ENCODE assay signal across 8 cellular contexts in the genomic region with DNA sequence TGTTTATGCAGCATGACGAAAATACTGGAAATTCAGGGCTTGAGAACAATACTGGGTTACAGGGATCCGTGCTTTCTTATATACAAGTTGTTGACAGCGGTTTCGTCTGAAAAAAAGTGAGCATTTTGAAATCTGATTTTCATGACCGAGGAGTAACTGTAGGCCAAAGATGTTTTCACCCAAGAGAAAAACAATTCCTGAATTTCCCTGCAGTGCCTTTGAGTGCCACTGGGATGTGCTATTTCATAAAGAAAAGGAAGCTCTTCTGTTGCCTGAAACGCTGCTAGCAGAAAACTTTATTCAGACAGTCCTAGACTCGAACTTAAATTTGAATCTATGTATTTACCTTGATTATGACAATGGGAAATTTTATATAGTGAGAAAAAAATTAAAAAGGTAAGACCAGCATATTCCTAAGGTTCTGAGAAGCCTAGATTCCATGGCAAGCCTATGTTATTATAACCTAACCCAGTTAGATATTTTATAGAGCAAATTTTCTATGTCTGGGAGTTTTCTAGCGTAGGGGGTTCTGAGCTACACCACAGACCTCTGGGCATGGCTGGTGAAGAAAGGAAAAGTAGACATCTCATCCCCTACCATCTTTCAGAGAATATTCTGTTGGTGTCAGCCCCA. TPM values are rescaled to one million over a fixed set of nuclear protein-coding genes. Genes with fewer than 3 reads are reported as not detected.
A peak's percentile ranks its signal among the peaks of the same experiment; 100 is the strongest.
DNase-seq lines count a peak whose midpoint lies in the region; ATAC-seq and TF ChIP-seq lines count a peak whose summit lies in the region.

No MANE protein-coding gene starts in this region.

- no peak overlapping the region for H3K4me2 ChIP-seq in neural progenitor cell

- TF ChIP-seq CTCF in fibroblast of pulmonary artery (IDR thresholded peaks at IDR 0.05; ENCODE audit: low read length, missing control alignments) (peak; percentile 90), neural progenitor cell (IDR thresholded peaks at IDR 0.05) (peak; percentile 91)

- H3K4me3 ChIP-seq in fibroblast of pulmonary artery (replicated peaks; ENCODE audit: low read depth, low read length) (no peak overlapping the region), neural progenitor cell (no peak overlapping the region)

- H3F3A ChIP-seq in neural progenitor cell (ENCODE audit: low read depth): no peaks in the 10 kb centered on the region

- H3K27me3 Mint-ChIP-seq in neural progenitor cell (ENCODE audit: insufficient read depth, low read depth): peaks cover 7% of the 10 kb centered on the region

- peak overlapping the region; percentile 81 for H2AFZ ChIP-seq in neural progenitor cell (replicated peaks)

- no peaks in the 10 kb centered on the region for H3K9me3 ChIP-seq in neural progenitor cell (ENCODE audit: low read depth)

- no peaks in the 10 kb centered on the region for H3K27me3 ChIP-seq in neural progenitor cell

- peaks cover 12% of the 10 kb centered on the region for H3K4me1 Mint-ChIP-seq in neural progenitor cell

- peak in 5 of 6 experiments; percentile 3 to 40 (median 11) for DNase-seq in stimulated activated naive CD4-positive, alpha-beta T cell (lab: John Stamatoyannopoulos, UW)
- DNase-seq in stimulated activated naive CD4-positive, alpha-beta T cell treated with Interleukin-2 at 50 U/mL for 16 hours (lab: John Stamatoyannopoulos, UW): no peak
- DNase-seq in NCI-H2171 (lab: John Stamatoyannopoulos, UW) (peak; percentile 22), fibroblast of pulmonary artery (ENCODE audit: low read depth) (peak; percentile 86), neural progenitor cell (ENCODE audit: low spot score) (peak; percentile 68)
- DNase-seq in activated CD4-positive, alpha-beta T cell treated with anti-CD3 and anti-CD28 coated beads, Interleukin-2, amount 50 U/mL, for 1 hour: peak; percentile 22

- H3K27ac ChIP-seq in neural progenitor cell: no peak overlapping the region

- no peak overlapping the region for H3K27ac Mint-ChIP-seq in neural progenitor cell

- H3K36me3 ChIP-seq in neural progenitor cell: no peaks in the 10 kb centered on the region

- no peak overlapping the region for H3K9ac ChIP-seq in neural progenitor cell

- H3K79me2 ChIP-seq in neural progenitor cell (ENCODE audit: low read depth): no peaks in the 10 kb centered on the region

- peak; percentile 53 for ATAC-seq in HG02759 (IDR thresholded peaks at IDR 0.05; ENCODE audit: unreplicated experiment)
- ATAC-seq in GM21528 (IDR thresholded peaks at IDR 0.05; ENCODE audit: low FRiP score, unreplicated experiment): no peak

- H3K9me3 Mint-ChIP-seq in neural progenitor cell: peaks cover 3% of the 10 kb centered on the region

- no peak overlapping the region for H3K4me3 Mint-ChIP-seq in neural progenitor cell

- H3K36me3 Mint-ChIP-seq in neural progenitor cell: peaks cover 2% of the 10 kb centered on the region

- peaks cover 8% of the 10 kb centered on the region for H3K4me1 ChIP-seq in neural progenitor cell

- no peaks in the 10 kb centered on the region for H4K20me1 ChIP-seq in neural progenitor cell (ENCODE audit: low read depth)

RNA-seq across cellular contexts. Expression of gene KCNAB1, which starts 30.2 kb away (rescaled TPM):
- total RNA-seq in neural progenitor cell (ENCODE audit: low replicate concordance): 0.15 and 0.24 TPM in 2 replicates
